In the genomic region with DNA sequence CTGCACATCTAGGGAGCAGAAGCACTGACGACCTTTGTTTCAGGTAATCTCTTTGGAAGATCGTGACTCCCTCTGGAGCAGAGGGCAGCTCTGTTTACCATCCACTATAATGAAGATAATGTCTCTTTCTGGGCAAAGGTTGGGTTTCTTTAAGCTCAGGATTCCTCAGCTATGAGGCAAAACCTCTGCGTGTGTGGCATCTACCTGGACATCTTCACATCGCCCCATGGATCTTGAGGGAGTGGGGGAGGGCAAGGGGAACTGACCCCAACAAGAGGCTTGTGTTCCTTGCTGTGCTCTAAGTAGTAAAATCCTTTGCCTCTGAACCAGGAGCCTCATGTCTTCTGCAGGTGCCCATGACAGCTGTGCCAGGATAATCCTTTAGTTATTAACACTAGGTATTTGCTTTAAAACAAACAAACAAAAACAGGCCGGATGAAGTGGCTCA, we compare ENCODE assay signal across 15 cellular contexts. TPM values are rescaled to one million over a fixed set of nuclear protein-coding genes. Genes with fewer than 3 reads are reported as not detected.
"Had no signal": no experiment of that assay in that cellular context is flagged by ENCODE, and none has a peak within 500 bp of the region (broad histone marks: within the 10 kb centered on the region; RNA-seq: fewer than 3 reads in every experiment).

No MANE protein-coding gene starts in this region.

- H3K36me3 ChIP-seq: pancreas had no signal

- ATAC-seq: pancreas; stimulated activated memory B cell treated with anti-CD40 and anti-IgM and Interleukin-4, amounts not matched to agents 10 μg/mL and 1 μg/mL and 100 μg/mL, for 72 hours; T-helper 17 cell had no signal

- H3K4me3 ChIP-seq: pancreas had no signal

- H3K27me3 ChIP-seq: pancreas had no signal

- H3K27ac ChIP-seq: pancreas had no signal

- DNase-seq: activated CD4-positive, alpha-beta memory T cell treated with anti-CD3 and anti-CD28 coated beads, Interleukin-2, amount 10 ng/mL, durations not matched to agents 7 days and 5 days; activated CD4-positive, alpha-beta T cell treated with anti-CD3 and anti-CD28 coated beads for 4 hours; activated naive CD4-positive, alpha-beta T cell treated with anti-CD3 and anti-CD28 coated beads, Interleukin-2, amount 50 U/mL, for 16 hours; activated T-cell treated with anti-CD3 and anti-CD28 coated beads, Interleukin-2, amount 50 U/mL, for 24 hours; kidney; pancreas; stimulated activated CD4-positive, alpha-beta T cell treated with anti-CD3 and anti-CD28 coated beads, Interleukin-2, amount 100 ng/mL, for 48 hours; T-helper 17 cell had no signal

- FAIRE-seq: astrocyte, bronchial epithelial cell, kidney, pancreas had no signal

- H3K9me3 ChIP-seq: pancreas had no signal

RNA-seq across cellular contexts. Expression of a gene that starts 19.6 kb away (rescaled TPM):
- total RNA-seq: activated CD4-positive, alpha-beta memory T cell treated with anti-CD3 and anti-CD28 coated beads, Interleukin-2, amount 10 ng/mL, durations not matched to agents 7 days and 5 days; astrocyte; bronchial epithelial cell; dermis microvascular lymphatic vessel endothelial cell; epithelial cell of proximal tubule; lower leg skin; pancreas; T-helper 17 cell had no signal
- polyA plus RNA-seq: adipose tissue had no signal
